Comparison of ENCODE assay signal across 1 cellular context in genomic region chr13:75770164-75771145, GRCh38.
TF ChIP-seq lines count a peak whose summit lies in the region.

No MANE protein-coding gene starts in this region.

TF ChIP-seq in SK-N-SH, 30 proteins besides CTCF, POLR2A, EP300 and RAD21 (continued from another document):
- TF ChIP-seq IRF3 (IDR thresholded peaks at IDR 0.05; ENCODE audit: low read depth, low read length) (no peak), SMC3 (IDR thresholded peaks at IDR 0.05; ENCODE audit: low read depth, low read length) (no peak), GATA2 (CRISPR knock-in tag; IDR thresholded peaks at IDR 0.05) (no peak), ELF1 (IDR thresholded peaks at IDR 0.05) (no peak)
